Comparison of ENCODE assay signal across 21 cellular contexts in the genomic region with DNA sequence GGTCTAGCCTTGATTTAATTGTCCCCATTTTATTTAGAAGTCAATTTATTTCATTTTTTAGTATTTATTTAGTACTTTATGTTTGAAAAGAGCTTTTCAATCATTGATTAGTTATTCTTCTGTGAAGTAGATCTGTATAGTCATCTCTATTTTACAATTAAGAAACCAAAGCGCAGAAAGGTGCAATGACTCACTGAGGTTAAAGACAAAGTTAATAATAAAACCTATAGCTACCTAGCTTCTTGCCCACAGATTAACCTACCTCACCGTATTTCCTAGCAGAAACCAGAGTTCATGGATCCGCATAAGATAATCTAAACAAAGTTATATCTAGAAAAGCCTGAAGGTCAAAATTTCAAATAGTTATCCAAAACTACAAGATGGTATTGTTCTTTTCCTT.
"Had no signal": no experiment of that assay in that cellular context is flagged by ENCODE, and none has a peak within 500 bp of the region (broad histone marks: within the 10 kb centered on the region; RNA-seq: fewer than 3 reads in every experiment).

No MANE protein-coding gene starts in this region.

- ATAC-seq: mucosa of descending colon; naive thymus-derived CD8-positive, alpha-beta T cell had no signal

- H3K36me3 ChIP-seq: neutrophil, right atrium auricular region, sigmoid colon, stomach had no signal

- H3K4me2 ChIP-seq: hepatocyte had no signal

- DNase-seq: effector CD4-positive, alpha-beta T cell; endodermal cell; foreskin melanocyte; head of caudate nucleus; kidney; mammary epithelial cell; mucosa of descending colon; naive thymus-derived CD8-positive, alpha-beta T cell; posterior cingulate gyrus; sigmoid colon; stimulated activated CD4-positive, alpha-beta T cell treated with anti-CD3 and anti-CD28 coated beads, Interleukin-12 subunit alpha, Interleukin-12 subunit beta, amount 100 ng/mL, for 4 hours; stimulated activated naive CD4-positive, alpha-beta T cell; stomach; substantia nigra had no signal

- H3K4me3 ChIP-seq: coronary artery, hepatocyte, mucosa of descending colon, right atrium auricular region, sigmoid colon, skin epidermis, stomach had no signal

- H3K79me2 ChIP-seq: hepatocyte had no signal

- H2AFZ ChIP-seq: hepatocyte had no signal

- H3K9me3 ChIP-seq: mucosa of descending colon, neutrophil, right atrium auricular region, sigmoid colon, stomach had no signal

- FAIRE-seq: endothelial cell of umbilical vein, kidney, urothelium cell line had no signal

- H3K27ac ChIP-seq: coronary artery, hepatocyte, neutrophil, right atrium auricular region, sigmoid colon, skin epidermis, stomach had no signal

- H3K4me1 ChIP-seq: right atrium auricular region, sigmoid colon, stomach had no signal

- H3K27me3 ChIP-seq: hepatocyte, neutrophil, right atrium auricular region, sigmoid colon, stomach had no signal
